ENCODE assay signal across 18 cellular contexts in genomic region chr3:178058629-178059028, GRCh38.
DNase-seq lines count a peak whose midpoint lies in the region; ATAC-seq, FAIRE-seq and TF ChIP-seq lines count a peak whose summit lies in the region.
"Had no signal": no experiment of that assay in that cellular context is flagged by ENCODE, and none has a peak within 500 bp of the region (broad histone marks: within the 10 kb centered on the region; RNA-seq: fewer than 3 reads in every experiment).

No MANE protein-coding gene starts in this region.

- H3K27me3 ChIP-seq in cardiac muscle cell, result no peaks in the 10 kb centered on the region

- DNase-seq in cardiac muscle cell (ENCODE audit: low read depth in 1 of 2, low spot score in 1 of 2), result no peak
- DNase-seq in cardiac septum (ENCODE audit: low spot score), result no peak
- DNase-seq in SK-N-MC (ENCODE audit: low read depth, low spot score), result no peak
- DNase-seq in 8988T, result no peak
- no peak for DNase-seq in central memory CD4-positive, alpha-beta T cell
- DNase-seq: CD4-positive, CD25-positive, alpha-beta regulatory T cell; DMS79; KBM-7; NCI-H1092; NCI-H2107; NCI-H774; Right ventricle myocardium superior had no signal

- H3K9me3 ChIP-seq in cardiac muscle cell (ENCODE audit: low read depth), result no peaks in the 10 kb centered on the region
- no peaks in the 10 kb centered on the region for H3K9me3 ChIP-seq in SK-N-MC (ENCODE audit: low read depth, low read length)

- peak overlapping the region; percentile 7 for H3K9ac ChIP-seq in SK-N-MC (ENCODE audit: insufficient read length)

- FAIRE-seq in islet of Langerhans (lab: Jason Lieb, UNC), result peak; percentile 17
- FAIRE-seq: A204.1, GM12891 had no signal

- TF ChIP-seq CTCF in cardiac muscle cell (IDR thresholded peaks at IDR 0.05; ENCODE audit: low read depth, low read length), result no peak

- peaks cover 11% of the 10 kb centered on the region for H3K4me1 ChIP-seq in cardiac muscle cell (ENCODE audit: low read depth)

- H3K27ac ChIP-seq in cardiac muscle cell (peak overlapping the region; percentile 1), SK-N-MC (peak overlapping the region; percentile 17; the same call in 1 of the 2 replicates), temporal lobe (ENCODE audit: low read depth, low read length) (peak overlapping the region; percentile 50)

- H3K36me3 ChIP-seq in cardiac muscle cell, result no peaks in the 10 kb centered on the region
- no peaks in the 10 kb centered on the region for H3K36me3 ChIP-seq in SK-N-MC (ENCODE audit: insufficient read depth, low read length)

- intact Hi-C loops in cardiac septum (cut with DNase I), result no loop called here

- H3K4me3 ChIP-seq in cardiac muscle cell, result no peak overlapping the region
- no peak overlapping the region for H3K4me3 ChIP-seq in SK-N-MC

- ATAC-seq in GM19328 (IDR thresholded peaks at IDR 0.05; ENCODE audit: unreplicated experiment), result no peak
- ATAC-seq: Panc1 had no signal
